ENCODE assay signal across 17 cellular contexts in genomic region chr18:70296289-70296688, GRCh38. TPM values are rescaled to one million over a fixed set of nuclear protein-coding genes. Genes with fewer than 3 reads are reported as not detected.
DNase-seq lines count a peak whose midpoint lies in the region; ATAC-seq and TF ChIP-seq lines count a peak whose summit lies in the region.
"Had no signal": no experiment of that assay in that cellular context is flagged by ENCODE, and none has a peak within 500 bp of the region (broad histone marks: within the 10 kb centered on the region; RNA-seq: fewer than 3 reads in every experiment).

No MANE protein-coding gene starts in this region.

- no peaks in the 10 kb centered on the region for H3K9me3 Mint-ChIP-seq in endodermal cell

- DNase-seq in RPMI7951 (ENCODE audit: low read depth) (peak; percentile 62), endodermal cell (peak; percentile 63), mesenchymal stem cell (peak; percentile 59), esophagus muscularis mucosa (ENCODE audit: extremely low spot score) (no peak)
- DNase-seq: activated CD8-positive, alpha-beta memory T cell treated with anti-CD3 and anti-CD28 coated beads, Interleukin-2, amount 10 ng/mL, durations not matched to agents 7 days and 5 days; activated naive CD4-positive, alpha-beta T cell treated with anti-CD3 and anti-CD28 coated beads, Interleukin-2, amount 50 U/mL, for 16 hours; KG1; NCI-H146; NCI-H748 treated with DMSO at 0.1 percent for 48 hours; SIG-M5; upper lobe of left lung had no signal

- no peak overlapping the region for H2AFZ ChIP-seq in mesenchymal stem cell (ENCODE audit: low read depth, low read length)

- peaks cover 70 to 100% (median 96%) of the 10 kb centered on the region in 11 experiments for H4K20me1 ChIP-seq in BLaER1 treated with 17β-estradiol and CSF1 and Interleukin-3, amounts not matched to agents 10 nM and 100 nM

- H3K36me3 Mint-ChIP-seq in endodermal cell (ENCODE audit: low read depth) = peaks cover 13% of the 10 kb centered on the region
- H3K36me3 Mint-ChIP-seq: activated CD8-positive, alpha-beta memory T cell treated with anti-CD3 and anti-CD28 coated beads, Interleukin-2, amount 10 ng/mL, durations not matched to agents 7 days and 5 days had no signal

- H3K27me3 ChIP-seq in BLaER1 treated with 17β-estradiol and CSF1 and Interleukin-3, amounts not matched to agents 10 nM and 100 nM = no peaks in the 10 kb centered on the region
- no peaks in the 10 kb centered on the region for H3K27me3 ChIP-seq in endodermal cell (ENCODE audit: control insufficient read depth, insufficient read depth, low read length, poor library complexity, severe bottlenecking)
- H3K27me3 ChIP-seq in mesenchymal stem cell (ENCODE audit: control insufficient read depth in 1 of 2, insufficient read depth in 1 of 2, low read length in 2 of 2) = no peaks in the 10 kb centered on the region
- H3K27me3 ChIP-seq in esophagus muscularis mucosa = no peaks in the 10 kb centered on the region
- H3K27me3 ChIP-seq: upper lobe of left lung had no signal

- ATAC-seq in GM19397 (IDR thresholded peaks at IDR 0.05; ENCODE audit: unreplicated experiment) (no peak), GM18907 (IDR thresholded peaks at IDR 0.05; ENCODE audit: unreplicated experiment) (no peak), GM18868 (IDR thresholded peaks at IDR 0.05; ENCODE audit: unreplicated experiment) (no peak)
- ATAC-seq: activated CD8-positive, alpha-beta memory T cell treated with anti-CD3 and anti-CD28 coated beads, Interleukin-2, amount 10 ng/mL, durations not matched to agents 7 days and 5 days; esophagus mucosa had no signal

- no peak overlapping the region; a peak in 1 of 22 replicates for H3K27ac ChIP-seq in BLaER1 treated with 17β-estradiol and CSF1 and Interleukin-3, amounts not matched to agents 10 nM and 100 nM
- no peak overlapping the region for H3K27ac ChIP-seq in endodermal cell (ENCODE audit: low read depth, low read length)
- no peak overlapping the region for H3K27ac ChIP-seq in mesenchymal stem cell (ENCODE audit: low read length, poor library complexity, severe bottlenecking)
- H3K27ac ChIP-seq in esophagus muscularis mucosa (replicated peaks in 1 of 4) = no peak overlapping the region
- H3K27ac ChIP-seq: upper lobe of left lung, VCaP had no signal

- no peak for TF ChIP-seq EP300 in esophagus muscularis mucosa (IDR thresholded peaks at IDR 0.05)

- peak overlapping the region; percentile 5 for H4K8ac ChIP-seq in mesenchymal stem cell (ENCODE audit: low read length)

- H2BK15ac ChIP-seq in mesenchymal stem cell (ENCODE audit: low read depth, poor library complexity, severe bottlenecking) = no peak overlapping the region

- no peak overlapping the region for H3K4ac ChIP-seq in mesenchymal stem cell (ENCODE audit: low read depth in 1 of 2, low read length in 2 of 2)

- TF ChIP-seq POLR2A in esophagus muscularis mucosa (IDR thresholded peaks at IDR 0.05; ENCODE audit: low read depth) = no peak

- TF ChIP-seq CTCF in endodermal cell (conservative IDR thresholded peaks at IDR 0.05) (no peak), esophagus muscularis mucosa (IDR thresholded peaks at IDR 0.05) (no peak)

- H3K9me3 ChIP-seq in BLaER1 treated with 17β-estradiol and CSF1 and Interleukin-3, amounts not matched to agents 10 nM and 100 nM (replicated peaks in 1 of 11) = peaks cover 0 to 26% (median 13%) of the 10 kb centered on the region in 11 experiments; a peak in 15 of 22 replicates
- H3K9me3 ChIP-seq in endodermal cell (ENCODE audit: control insufficient read depth, low read length) (no peaks in the 10 kb centered on the region), mesenchymal stem cell (ENCODE audit: control insufficient read depth, low read length) (no peaks in the 10 kb centered on the region), esophagus muscularis mucosa (no peaks in the 10 kb centered on the region)
- H3K9me3 ChIP-seq: upper lobe of left lung had no signal

- peaks cover 40% of the 10 kb centered on the region for H3K4me1 Mint-ChIP-seq in endodermal cell
- H3K4me1 Mint-ChIP-seq: activated CD8-positive, alpha-beta memory T cell treated with anti-CD3 and anti-CD28 coated beads, Interleukin-2, amount 10 ng/mL, durations not matched to agents 7 days and 5 days had no signal

- intact Hi-C loops in esophagus muscularis mucosa (cut with DNase I) = no loop called here

- no peak overlapping the region for H4K91ac ChIP-seq in mesenchymal stem cell (ENCODE audit: low read length)

- H3K14ac ChIP-seq in mesenchymal stem cell (ENCODE audit: low read length in 2 of 2) = peak overlapping the region in 1 of 2 experiments; percentile 92

- H2BK5ac ChIP-seq in mesenchymal stem cell (ENCODE audit: low read depth, low read length, poor library complexity, severe bottlenecking) = no peak overlapping the region

- peak overlapping the region in 1 of 2 experiments; percentile 77 for H2BK12ac ChIP-seq in mesenchymal stem cell (ENCODE audit: low read length in 2 of 2)

- no peak overlapping the region for H3K4me3 Mint-ChIP-seq in endodermal cell
- H3K4me3 Mint-ChIP-seq: activated CD8-positive, alpha-beta memory T cell treated with anti-CD3 and anti-CD28 coated beads, Interleukin-2, amount 10 ng/mL, durations not matched to agents 7 days and 5 days had no signal

- no peak overlapping the region for H3K4me3 ChIP-seq in BLaER1 treated with 17β-estradiol and CSF1 and Interleukin-3, amounts not matched to agents 10 nM and 100 nM
- H3K4me3 ChIP-seq in endodermal cell (ENCODE audit: low read length) (no peak overlapping the region), mesenchymal stem cell (ENCODE audit: insufficient read depth in 1 of 2, low read depth in 1 of 2, low read length in 2 of 2) (peak overlapping the region in 1 of 2 experiments; percentile 1), esophagus muscularis mucosa (no peak overlapping the region)
- H3K4me3 ChIP-seq: upper lobe of left lung had no signal

- peaks cover 4% of the 10 kb centered on the region for H3K79me1 ChIP-seq in mesenchymal stem cell (replicated peaks; ENCODE audit: low read length, poor library complexity, severe bottlenecking)

- H3K27me3 Mint-ChIP-seq in endodermal cell (ENCODE audit: insufficient read depth) = no peaks in the 10 kb centered on the region

- peak overlapping the region; percentile 80 for H3K27ac Mint-ChIP-seq in endodermal cell
- H3K27ac Mint-ChIP-seq: activated CD8-positive, alpha-beta memory T cell treated with anti-CD3 and anti-CD28 coated beads, Interleukin-2, amount 10 ng/mL, durations not matched to agents 7 days and 5 days had no signal

- H3K18ac ChIP-seq in mesenchymal stem cell (ENCODE audit: low read depth in 1 of 2, low read length in 2 of 2) = peak overlapping the region in 1 of 2 experiments; percentile 87

- no peak overlapping the region for H2AK5ac ChIP-seq in mesenchymal stem cell (ENCODE audit: low read length, severe bottlenecking)

- peak overlapping the region in 7 of 11 experiments; percentile 12 to 94 (median 44); a peak in 11 of 22 replicates for H3K4me2 ChIP-seq in BLaER1 treated with 17β-estradiol and CSF1 and Interleukin-3, amounts not matched to agents 10 nM and 100 nM
- no peak overlapping the region for H3K4me2 ChIP-seq in mesenchymal stem cell (ENCODE audit: low read length, poor library complexity, severe bottlenecking)

- H3K23ac ChIP-seq in mesenchymal stem cell (ENCODE audit: low read length in 2 of 2) = no peak overlapping the region

- peaks cover 36 to 73% (median 41%) of the 10 kb centered on the region in 10 experiments for H3K4me1 ChIP-seq in BLaER1 treated with 17β-estradiol and CSF1 and Interleukin-3, amounts not matched to agents 10 nM and 100 nM
- H3K4me1 ChIP-seq in endodermal cell (ENCODE audit: control insufficient read depth, insufficient read depth, low read length) = peaks cover 7% of the 10 kb centered on the region
- peaks cover 3% of the 10 kb centered on the region for H3K4me1 ChIP-seq in mesenchymal stem cell (ENCODE audit: control insufficient read depth, insufficient read depth, low read depth, low read length)
- peaks cover 43 to 77% (median 72%) of the 10 kb centered on the region in 4 donors for H3K4me1 ChIP-seq in esophagus muscularis mucosa

- H3K9ac ChIP-seq in BLaER1 treated with 17β-estradiol and CSF1 and Interleukin-3, amounts not matched to agents 10 nM and 100 nM = no peak overlapping the region
- H3K9ac ChIP-seq in endodermal cell (ENCODE audit: extremely low read depth, low read length, poor library complexity, severe bottlenecking) (no peak overlapping the region), mesenchymal stem cell (ENCODE audit: low read length) (peak overlapping the region; percentile 26)

- H3K36me3 ChIP-seq in BLaER1 treated with 17β-estradiol and CSF1 and Interleukin-3, amounts not matched to agents 10 nM and 100 nM = peaks cover 16 to 43% (median 21%) of the 10 kb centered on the region in 11 experiments
- H3K36me3 ChIP-seq in endodermal cell (ENCODE audit: control insufficient read depth, insufficient read depth, low read length) (peaks cover 30% of the 10 kb centered on the region), mesenchymal stem cell (ENCODE audit: control insufficient read depth in 1 of 2, insufficient read depth in 2 of 2, low read depth in 1 of 2, low read length in 2 of 2) (peaks cover 4 to 12% of the 10 kb centered on the region in 2 experiments), esophagus muscularis mucosa (no peaks in the 10 kb centered on the region)
- H3K36me3 ChIP-seq: upper lobe of left lung had no signal

- WGBS in endodermal cell (ENCODE audit: insufficient coverage in 1 of 2, insufficient read length in 1 of 2), 2 experiments = 81 to 87% methylated on average over 5 to 10 of the region's 10 CpGs
- WGBS in mesenchymal stem cell = 51% methylated on average over 10 of the region's 10 CpGs
- 78% methylated on average over 10 of the region's 10 CpGs for WGBS in esophagus muscularis mucosa

- no peak overlapping the region for H2BK120ac ChIP-seq in mesenchymal stem cell (ENCODE audit: low read depth, low read length)

RNA-seq across cellular contexts. Expression of gene SOCS6, which starts 7.4 kb away (rescaled TPM):
- total RNA-seq in RPMI7951 (2014; rRNA removed; shearing (Covaris generic)) = 20.1 and 27.6 TPM in 2 replicates
- total RNA-seq in endodermal cell (10 to 100 TPM; 28.2 to 30.0 TPM), esophagus muscularis mucosa (10 to 100 TPM; 14.1 to 22.3 (median 19.4) TPM)
- 18.2 TPM for polyA plus RNA-seq in endodermal cell (2013, experiment 1 of 2)
- polyA plus RNA-seq in endodermal cell (2013, experiment 2 of 2) = 20.1 TPM
- 14.7 TPM for polyA plus RNA-seq in mesenchymal stem cell (2013, experiment 1 of 2)
- polyA plus RNA-seq in mesenchymal stem cell (2013, experiment 2 of 2) = 13.9 TPM
